ENCODE assay signal across 1 cellular context in genomic region chr7:149414745-149415390, GRCh38.
TF ChIP-seq lines count a peak whose summit lies in the region.

No MANE protein-coding gene starts in this region.

TF ChIP-seq in K562, 482 proteins besides CTCF, POLR2A, EP300 and RAD21 (continued from another document):
- TF ChIP-seq, protein P1, sequence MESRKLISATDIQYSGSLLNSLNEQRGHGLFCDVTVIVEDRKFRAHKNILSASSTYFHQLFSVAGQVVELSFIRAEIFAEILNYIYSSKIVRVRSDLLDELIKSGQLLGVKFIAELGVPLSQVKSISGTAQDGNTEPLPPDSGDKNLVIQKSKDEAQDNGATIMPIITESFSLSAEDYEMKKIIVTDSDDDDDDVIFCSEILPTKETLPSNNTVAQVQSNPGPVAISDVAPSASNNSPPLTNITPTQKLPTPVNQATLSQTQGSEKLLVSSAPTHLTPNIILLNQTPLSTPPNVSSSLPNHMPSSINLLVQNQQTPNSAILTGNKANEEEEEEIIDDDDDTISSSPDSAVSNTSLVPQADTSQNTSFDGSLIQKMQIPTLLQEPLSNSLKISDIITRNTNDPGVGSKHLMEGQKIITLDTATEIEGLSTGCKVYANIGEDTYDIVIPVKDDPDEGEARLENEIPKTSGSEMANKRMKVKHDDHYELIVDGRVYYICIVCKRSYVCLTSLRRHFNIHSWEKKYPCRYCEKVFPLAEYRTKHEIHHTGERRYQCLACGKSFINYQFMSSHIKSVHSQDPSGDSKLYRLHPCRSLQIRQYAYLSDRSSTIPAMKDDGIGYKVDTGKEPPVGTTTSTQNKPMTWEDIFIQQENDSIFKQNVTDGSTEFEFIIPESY (CRISPR knock-in tag; IDR thresholded peaks at IDR 0.05): peak; percentile 96
- peak; percentile 59; the same call in 1 of the 2 replicates for TF ChIP-seq ZNF766 (CRISPR knock-in tag; conservative IDR thresholded peaks at IDR 0.05)
- peak; percentile 72 for TF ChIP-seq TBP (optimal IDR thresholded peaks at IDR 0.05; ENCODE audit: low read depth, low read length)
